Comparison of ENCODE assay signal across 21 cellular contexts in genomic region chr22:49551897-49552659, GRCh38.
"Had no signal": no experiment of that assay in that cellular context is flagged by ENCODE, and none has a peak within 500 bp of the region (broad histone marks: within the 10 kb centered on the region; RNA-seq: fewer than 3 reads in every experiment).

No MANE protein-coding gene starts in this region.

- H3K27ac Mint-ChIP-seq: activated T-helper 1 cell treated with anti-CD3 and anti-CD28 coated beads, Interleukin-12 subunit alpha, Interleukin-12 subunit beta, Interleukin-2, Interleukin-4 antibody, amounts not matched to agents 30 ng/mL and 10 ng/mL and 1 ng/mL, durations not matched to agents 14 hours and 24 hours and 36 hours; dendritic cell treated with granulocyte-macrophage colony-stimulating factor and Interleukin-4, amounts not matched to agents 40 ng/mL and 50 ng/mL, for 4 days; immature natural killer cell; naive thymus-derived CD8-positive, alpha-beta T cell; progenitor cell of endocrine pancreas had no signal

- DNase-seq: activated CD4-positive, alpha-beta T cell treated with anti-CD3 and anti-CD28 coated beads, Interleukin-2, amount 50 U/mL, for 4 hours; activated naive CD4-positive, alpha-beta T cell treated with Interleukin-2 at 50 U/mL for 16 hours; activated T-cell treated with anti-CD3 and anti-CD28 coated beads for 4 hours; effector CD8-positive, alpha-beta T cell; immature natural killer cell; mesendoderm; naive thymus-derived CD8-positive, alpha-beta T cell; nucleus accumbens; small intestine; stimulated activated CD4-positive, alpha-beta T cell treated with anti-CD3 and anti-CD28 coated beads, Interleukin-4, amount 100 ng/mL, for 1 hour; stimulated activated naive CD8-positive, alpha-beta T cell treated with anti-CD3 and anti-CD28 coated beads, Interleukin-15, amount 100 ng/mL, for 72 hours; SW 1271; T-helper 2 cell; trophoblast cell; WERI-Rb-1 had no signal

- ATAC-seq: gastroesophageal sphincter; heart left ventricle; naive thymus-derived CD8-positive, alpha-beta T cell; right cardiac atrium; stimulated activated naive CD8-positive, alpha-beta T cell treated with anti-CD3 and anti-CD28 coated beads, Interleukin-15, amount 100 ng/mL, for 72 hours had no signal

- H3K4me1 Mint-ChIP-seq: stimulated activated naive CD8-positive, alpha-beta T cell treated with anti-CD3 and anti-CD28 coated beads, Interleukin-15, amount 100 ng/mL, for 72 hours had no signal

- H3K27me3 Mint-ChIP-seq: dendritic cell treated with granulocyte-macrophage colony-stimulating factor and Interleukin-4, amounts not matched to agents 40 ng/mL and 50 ng/mL, for 4 days; naive thymus-derived CD8-positive, alpha-beta T cell; progenitor cell of endocrine pancreas; stimulated activated naive CD8-positive, alpha-beta T cell treated with anti-CD3 and anti-CD28 coated beads, Interleukin-15, amount 100 ng/mL, for 72 hours had no signal

- H3K9me3 Mint-ChIP-seq: immature natural killer cell had no signal

- H3K4me3 Mint-ChIP-seq: activated T-helper 1 cell treated with anti-CD3 and anti-CD28 coated beads, Interleukin-12 subunit alpha, Interleukin-12 subunit beta, Interleukin-2, Interleukin-4 antibody, amounts not matched to agents 30 ng/mL and 10 ng/mL and 1 ng/mL, durations not matched to agents 14 hours and 24 hours and 36 hours; dendritic cell treated with granulocyte-macrophage colony-stimulating factor and Interleukin-4, amounts not matched to agents 40 ng/mL and 50 ng/mL, for 4 days; immature natural killer cell; naive thymus-derived CD8-positive, alpha-beta T cell; stimulated activated naive CD8-positive, alpha-beta T cell treated with anti-CD3 and anti-CD28 coated beads, Interleukin-15, amount 100 ng/mL, for 72 hours had no signal
